10 cellular contexts compared by ENCODE assay signal in the genomic region with DNA sequence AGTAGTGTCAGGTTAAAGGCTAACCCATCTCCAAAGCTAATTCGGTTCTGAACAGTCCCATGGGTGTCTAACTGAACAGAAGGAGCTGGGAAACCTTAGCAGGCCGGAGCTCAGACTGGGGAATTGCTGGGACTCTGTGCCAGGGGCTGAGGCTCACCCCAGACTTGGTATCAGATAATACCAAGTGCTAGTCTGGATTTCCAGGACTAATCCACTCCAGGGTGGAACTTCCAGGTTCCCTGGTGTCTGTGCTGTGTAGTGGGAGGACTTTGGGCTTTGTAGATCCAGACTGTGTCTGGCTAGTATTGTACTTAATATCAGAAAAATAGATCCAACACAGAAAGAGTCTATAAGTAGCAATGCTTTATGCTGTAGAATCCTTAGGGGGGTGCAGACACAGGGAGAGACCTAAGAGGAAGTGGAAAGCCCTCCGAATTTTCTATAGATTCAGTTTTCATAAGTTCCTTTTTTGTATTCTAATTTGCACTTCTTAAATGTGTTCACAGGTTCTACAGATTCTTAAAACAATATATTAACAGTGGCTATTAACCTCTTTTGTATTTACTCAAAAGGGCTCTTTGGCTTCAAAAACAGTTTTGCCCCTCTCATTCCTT. TPM values are rescaled to one million over a fixed set of nuclear protein-coding genes. Genes with fewer than 3 reads are reported as not detected.
DNase-seq lines count a peak whose midpoint lies in the region; FAIRE-seq and TF ChIP-seq lines count a peak whose summit lies in the region.
"Had no signal": no experiment of that assay in that cellular context is flagged by ENCODE, and none has a peak within 500 bp of the region (broad histone marks: within the 10 kb centered on the region; RNA-seq: fewer than 3 reads in every experiment).

No MANE protein-coding gene starts in this region.

- H3K9me3 Mint-ChIP-seq in T-helper 2 cell treated with Interferon-gamma antibody and Interleukin-4, amounts not matched to agents 5 μg/mL and 100 μg/mL, for 36 hours = no peaks in the 10 kb centered on the region

- intact Hi-C loops in esophagus muscularis mucosa (cut with DNase I) = loop anchor here (10.0 kb wide), 2 partner anchors 320 to 590 kb away; partner anchors contain the start of genes MMAA and SLC10A7

- H3K9me3 ChIP-seq in OCI-LY1 (ENCODE audit: low read length) (no peaks in the 10 kb centered on the region), esophagus muscularis mucosa (no peaks in the 10 kb centered on the region), small intestine (ENCODE audit: control insufficient read depth, low read depth) (no peaks in the 10 kb centered on the region)

- no peak for TF ChIP-seq POLR2A in esophagus muscularis mucosa (IDR thresholded peaks at IDR 0.05; ENCODE audit: low read depth)

- peaks cover 12% of the 10 kb centered on the region for H3K36me3 Mint-ChIP-seq in T-helper 2 cell treated with Interferon-gamma antibody and Interleukin-4, amounts not matched to agents 5 μg/mL and 100 μg/mL, for 36 hours (ENCODE audit: low read depth)

- peaks cover 5% of the 10 kb centered on the region; the same call in 1 of the 2 replicates for H3K36me3 ChIP-seq in OCI-LY1 (ENCODE audit: insufficient read depth, low read length)
- no peaks in the 10 kb centered on the region for H3K36me3 ChIP-seq in esophagus muscularis mucosa
- no peaks in the 10 kb centered on the region for H3K36me3 ChIP-seq in small intestine (ENCODE audit: control insufficient read depth in 2 of 2, insufficient read depth in 2 of 2, low read length in 2 of 2)

- no peak overlapping the region for H2AFZ ChIP-seq in OCI-LY1 (ENCODE audit: low read length)

- no peaks in the 10 kb centered on the region for H3K9me2 ChIP-seq in OCI-LY1 (ENCODE audit: low read depth, low read length)

- peak overlapping the region; percentile 71 for H3K4me2 ChIP-seq in OCI-LY1 (ENCODE audit: low read length)

- DNase-seq in T-helper 2 cell treated with Interferon-gamma antibody and Interleukin-4, amounts not matched to agents 5 μg/mL and 100 μg/mL, for 36 hours (ENCODE audit: low spot score) = no peak
- DNase-seq in T-helper 2 cell = no peak
- DNase-seq in esophagus muscularis mucosa (ENCODE audit: extremely low spot score) = no peak
- peak; percentile 28 for DNase-seq in small intestine
- DNase-seq in activated CD4-positive, CD25-positive, alpha-beta regulatory T cell treated with anti-CD3 and anti-CD28 coated beads, Interleukin-2, amount 50 U/mL, for 72 hours = no peak
- DNase-seq in NCI-H2227 treated with DMSO at 0.1 percent for 48 hours (lab: John Stamatoyannopoulos, UW) = no peak
- no peak for DNase-seq in dermis blood vessel endothelial cell
- DNase-seq: activated naive CD4-positive, alpha-beta T cell treated with Interleukin-2 at 50 U/mL for 16 hours; stimulated activated CD4-positive, alpha-beta T cell treated with anti-CD3 and anti-CD28 coated beads, Interleukin-4, amount 100 ng/mL, for 1 hour had no signal

- H3K4me1 ChIP-seq in OCI-LY1 (ENCODE audit: insufficient read depth, low read length, severe bottlenecking) (peaks cover 70% of the 10 kb centered on the region), esophagus muscularis mucosa (peaks cover 21 to 64% (median 46%) of the 10 kb centered on the region in 4 donors), small intestine (ENCODE audit: control insufficient read depth in 2 of 2, insufficient read depth in 1 of 2, low read depth in 1 of 2, low read length in 1 of 2) (peaks cover 5 to 7% of the 10 kb centered on the region in 2 donors)

- no peak overlapping the region for H3K27ac Mint-ChIP-seq in T-helper 2 cell treated with Interferon-gamma antibody and Interleukin-4, amounts not matched to agents 5 μg/mL and 100 μg/mL, for 36 hours

- H3F3A ChIP-seq in OCI-LY1 (ENCODE audit: insufficient read depth, low read length) = no peaks in the 10 kb centered on the region

- peaks cover 4% of the 10 kb centered on the region for H3K27me3 Mint-ChIP-seq in T-helper 2 cell treated with Interferon-gamma antibody and Interleukin-4, amounts not matched to agents 5 μg/mL and 100 μg/mL, for 36 hours (ENCODE audit: low read depth)

- TF ChIP-seq EP300 in esophagus muscularis mucosa (IDR thresholded peaks at IDR 0.05) = no peak

- H3K4me3 ChIP-seq in OCI-LY1 (ENCODE audit: low read depth, low read length, poor library complexity, severe bottlenecking) (peak overlapping the region; percentile 88), esophagus muscularis mucosa (no peak overlapping the region), small intestine (ENCODE audit: low read depth in 1 of 2, low read length in 2 of 2) (no peak overlapping the region)

- no peaks in the 10 kb centered on the region for H3K27me3 ChIP-seq in OCI-LY1 (ENCODE audit: insufficient read depth, low read length)
- no peaks in the 10 kb centered on the region for H3K27me3 ChIP-seq in esophagus muscularis mucosa
- H3K27me3 ChIP-seq in small intestine (ENCODE audit: control insufficient read depth in 2 of 2, insufficient read depth in 2 of 2, low read length in 2 of 2) = no peaks in the 10 kb centered on the region

- no peak for FAIRE-seq in small intestine (lab: Jason Lieb, UNC)

- peaks cover 58% of the 10 kb centered on the region for H3K79me2 ChIP-seq in OCI-LY1 (ENCODE audit: insufficient read depth, low read length)

- H3K27ac ChIP-seq in OCI-LY1 (ENCODE audit: low read depth, low read length, poor library complexity, severe bottlenecking) (peak overlapping the region; percentile 91), esophagus muscularis mucosa (replicated peaks in 1 of 4) (peak overlapping the region; percentile 89 to 96 (median 96)), small intestine (ENCODE audit: low read depth in 1 of 2, low read length in 1 of 2) (no peak overlapping the region)

- peaks cover 43% of the 10 kb centered on the region for H3K4me1 Mint-ChIP-seq in T-helper 2 cell treated with Interferon-gamma antibody and Interleukin-4, amounts not matched to agents 5 μg/mL and 100 μg/mL, for 36 hours (ENCODE audit: low read depth)

- peak overlapping the region; percentile 88 for H3K9ac ChIP-seq in OCI-LY1 (ENCODE audit: low read length)

- H4K20me1 ChIP-seq in OCI-LY1 (ENCODE audit: insufficient read depth, low read length) = no peaks in the 10 kb centered on the region

- 69% methylated on average over 3 of the region's 3 CpGs for WGBS in esophagus muscularis mucosa
- WGBS in small intestine, 3 donors = 44 to 57% (median 56%) methylated on average over 3 of the region's 3 CpGs

- TF ChIP-seq CTCF in OCI-LY1 (IDR thresholded peaks at IDR 0.05; ENCODE audit: low read length) (no peak), esophagus muscularis mucosa (IDR thresholded peaks at IDR 0.05) (no peak)

- H3K4me3 Mint-ChIP-seq in T-helper 2 cell treated with Interferon-gamma antibody and Interleukin-4, amounts not matched to agents 5 μg/mL and 100 μg/mL, for 36 hours = peak overlapping the region; percentile 87

RNA-seq across cellular contexts. Expression of gene ZNF827, which starts 4.1 kb away (rescaled TPM):
- total RNA-seq in esophagus muscularis mucosa = 10 to 100 TPM; 11.1 to 27.2 (median 19.0) TPM
- polyA plus RNA-seq in small intestine = 1 to 10 TPM; 3.5 to 7.8 (median 7.1) TPM
- total RNA-seq in dermis blood vessel endothelial cell = 2.5 and 4.4 TPM in 2 replicates

Comparison
In these comparisons a context has a peak if more than half of its experiments do, and no peak if none do; other contexts are left out.
1. H3K27ac ChIP-seq: peak in OCI-LY1 (single experiment) and esophagus muscularis mucosa (4 of 4); none in small intestine (0 of 2).